ENCODE assay signal across 8 cellular contexts in genomic region chr9:128689820-128690683, GRCh38. TPM values are rescaled to one million over a fixed set of nuclear protein-coding genes. Genes with fewer than 3 reads are reported as not detected.
DNase-seq lines count a peak whose midpoint lies in the region; ATAC-seq and TF ChIP-seq lines count a peak whose summit lies in the region.

No MANE protein-coding gene starts in this region.

- TF ChIP-seq CTCF in CD14-positive monocyte (IDR thresholded peaks at IDR 0.05) (no peak), HEK293 (tag by site-specific recombination; IDR thresholded peaks at IDR 0.05) (no peak), Peyer's patch (IDR thresholded peaks at IDR 0.05) (no peak), heart right ventricle (IDR thresholded peaks at IDR 0.05) (no peak)

- H3K27ac ChIP-seq in HEK293 (ENCODE audit: extremely low read depth, low read depth, low read length) (peak overlapping the region; percentile 80), Peyer's patch (peak overlapping the region; percentile 73 to 97 (median 78)), heart right ventricle (peak overlapping the region in 9 of 10 donors; percentile 36 to 96 (median 74))

- peaks cover 38 to 40% of the 10 kb centered on the region in 2 donors for H3K36me3 Mint-ChIP-seq in CD14-positive monocyte
- H3K36me3 Mint-ChIP-seq in activated naive CD4-positive, alpha-beta T cell treated with anti-CD3 and anti-CD28 coated beads, Interleukin-2, amount 50 U/mL, for 24 hours = peaks cover 22% of the 10 kb centered on the region

- TF ChIP-seq POLR2A in Peyer's patch (IDR thresholded peaks at IDR 0.05) = no peak

- H3K4me1 Mint-ChIP-seq in CD14-positive monocyte = peaks cover 49% of the 10 kb centered on the region
- H3K4me1 Mint-ChIP-seq in activated naive CD4-positive, alpha-beta T cell treated with anti-CD3 and anti-CD28 coated beads, Interleukin-2, amount 50 U/mL, for 24 hours = peaks cover 54% of the 10 kb centered on the region

- H3K4me3 Mint-ChIP-seq in CD14-positive monocyte = peak overlapping the region; percentile 88 to 98
- peak overlapping the region; percentile 98 for H3K4me3 Mint-ChIP-seq in activated naive CD4-positive, alpha-beta T cell treated with anti-CD3 and anti-CD28 coated beads, Interleukin-2, amount 50 U/mL, for 24 hours

- ATAC-seq in heart right ventricle (peak in 1 of 8 donors; percentile 1), HG03460 (IDR thresholded peaks at IDR 0.05; ENCODE audit: unreplicated experiment) (no peak)

- peaks cover 16 to 47% of the 10 kb centered on the region in 2 experiments for H3K36me3 ChIP-seq in HEK293 (ENCODE audit: control insufficient read depth in 2 of 2, insufficient read depth in 1 of 2, low read length in 2 of 2)
- H3K36me3 ChIP-seq in Peyer's patch = peaks cover 0 to 35% (median 0%) of the 10 kb centered on the region in 3 donors
- peaks cover 0 to 42% (median 33%) of the 10 kb centered on the region in 9 donors for H3K36me3 ChIP-seq in heart right ventricle

- peaks cover 0 to 6% (median 4%) of the 10 kb centered on the region in 7 donors for H3K9me3 Mint-ChIP-seq in CD14-positive monocyte
- H3K9me3 Mint-ChIP-seq in activated naive CD4-positive, alpha-beta T cell treated with anti-CD3 and anti-CD28 coated beads, Interleukin-2, amount 50 U/mL, for 24 hours = no peaks in the 10 kb centered on the region

- CTCF ChIA-PET in HEK293 (lab: Yijun Ruan, JAX) = interaction anchor here (0.6 to 4.5 kb wide), 5 partner anchors 12 to 342 kb away, joined by 3 to 37 read pairs (median 3); partner anchors contain the start of gene PKN3

- POLR2A ChIA-PET in HEK293 (lab: Yijun Ruan, JAX) = interaction anchor here (0.5 to 4.6 kb wide), 17 partner anchors 7 to 714 kb away, joined by 3 to 26 read pairs (median 5); partner anchors contain the start of genes DYNC2I2, PKN3 and ZDHHC12

- DNase-seq in CD14-positive monocyte (ENCODE audit: low spot score) (no peak), Peyer's patch (peak in 2 of 3 donors; percentile 54 to 71), heart right ventricle (peak; percentile 36 to 52), pons (ENCODE audit: low spot score) (peak; percentile 40), middle frontal gyrus (ENCODE audit: extremely low spot score, low spot score) (no peak)

- peak overlapping the region; percentile 85 for H3K4me3 ChIP-seq in HEK293 (ENCODE audit: low read depth, low read length)
- peak overlapping the region; percentile 64 to 99 (median 96) for H3K4me3 ChIP-seq in Peyer's patch
- H3K4me3 ChIP-seq in heart right ventricle = peak overlapping the region; percentile 47 to 91 (median 75)

- H3K4me1 ChIP-seq in HEK293 (ENCODE audit: control insufficient read depth, insufficient read depth, low read length) (no peaks in the 10 kb centered on the region), Peyer's patch (peaks cover 0 to 44% (median 20%) of the 10 kb centered on the region in 4 donors), heart right ventricle (peaks cover 5 to 50% (median 23%) of the 10 kb centered on the region in 9 donors)

- no peaks in the 10 kb centered on the region for H3K9me3 ChIP-seq in HEK293 (ENCODE audit: control insufficient read depth, insufficient read depth, low read depth, low read length)
- H3K9me3 ChIP-seq in Peyer's patch = no peaks in the 10 kb centered on the region
- H3K9me3 ChIP-seq in heart right ventricle = no peaks in the 10 kb centered on the region

- H3K27ac Mint-ChIP-seq in CD14-positive monocyte = peak overlapping the region in 6 of 7 donors; percentile 28 to 95 (median 64)
- peak overlapping the region; percentile 100 for H3K27ac Mint-ChIP-seq in activated naive CD4-positive, alpha-beta T cell treated with anti-CD3 and anti-CD28 coated beads, Interleukin-2, amount 50 U/mL, for 24 hours

- H3K27me3 ChIP-seq in Peyer's patch (no peaks in the 10 kb centered on the region), heart right ventricle (no peaks in the 10 kb centered on the region)

- 1 to 2% methylated on average over 41 to 79 of the region's 83 CpGs for WGBS in heart right ventricle, 2 donors

- intact Hi-C loops in CD14-positive monocyte (cut with micrococcal nuclease) = loop anchor here in 1 of 2 donors (2.0 kb wide), 1 partner anchor 35 kb away; no protein-coding TSS in a partner anchor
- intact Hi-C loops in heart right ventricle (cut with DNase I) = loop anchor here in 6 of 10 donors (2.0 to 10.0 kb wide), 5 partner anchors 33 to 937 kb away; partner anchors contain the start of genes DYNC2I2 (in 2 of the 6), DOLK (in 1 of the 6), NTMT1 (in 1 of the 6) and NUP188 (in 1 of the 6)

- H3K27me3 Mint-ChIP-seq in CD14-positive monocyte (ENCODE audit: low read depth in 3 of 3) = peaks cover 0 to 2% (median 0%) of the 10 kb centered on the region in 3 donors
- no peaks in the 10 kb centered on the region for H3K27me3 Mint-ChIP-seq in activated naive CD4-positive, alpha-beta T cell treated with anti-CD3 and anti-CD28 coated beads, Interleukin-2, amount 50 U/mL, for 24 hours

TF ChIP-seq in HEK293, 187 proteins besides CTCF, POLR2A, EP300 and RAD21 (continues in another document):
- 0 out of 2 replicates have a peak, but pooled peaks have one; percentile 40 for TF ChIP-seq ZNF335 (tag by site-specific recombination; conservative IDR thresholded peaks at IDR 0.05)
- no peak for TF ChIP-seq ZNF704 (tag by site-specific recombination; IDR thresholded peaks at IDR 0.05)
- no peak for TF ChIP-seq ZNF558 (tag by site-specific recombination; IDR thresholded peaks at IDR 0.05)
- TF ChIP-seq ZNF121 (tag by site-specific recombination; IDR thresholded peaks at IDR 0.05) = no peak
- no peak for TF ChIP-seq TCF7L2 (IDR thresholded peaks at IDR 0.05; ENCODE audit: borderline replicate concordance, low read depth, low read length)
- no peak for TF ChIP-seq ZNF280C (tag by site-specific recombination; IDR thresholded peaks at IDR 0.05)
- TF ChIP-seq ZNF600 (tag by site-specific recombination; IDR thresholded peaks at IDR 0.05) = peak; percentile 71; the same call in 1 of the 2 replicates
- TF ChIP-seq ZNF513 (tag by site-specific recombination; IDR thresholded peaks at IDR 0.05) = 0 out of 2 replicates have a peak, but pooled peaks have one; percentile 3
- peak; percentile 77 for TF ChIP-seq KLF9 (tag by site-specific recombination; IDR thresholded peaks at IDR 0.05; ENCODE audit: low read depth)
- TF ChIP-seq ZNF660 (tag by site-specific recombination; IDR thresholded peaks at IDR 0.05) = 0 out of 2 replicates have a peak, but pooled peaks have one; percentile 38

RNA-seq across cellular contexts. Expression of gene SET, which starts 1.0 kb away (rescaled TPM):
- 100 to 1,000 TPM; 114 to 124 TPM for polyA plus RNA-seq in CD14-positive monocyte
- 100 to 1,000 TPM in 1 of 4 donors, 10 to 100 TPM in 3; 72.3 to 148 (median 83.9) TPM for total RNA-seq in Peyer's patch
- 100 to 1,000 TPM; 183 to 228 (median 202) TPM for total RNA-seq in heart right ventricle
- polyA plus RNA-seq in heart right ventricle = 100 to 1,000 TPM in 1 of 2 donors, 10 to 100 TPM in 1; 87.0 to 138 TPM

RNA-seq across cellular contexts. Expression of gene PKN3, which starts 12.3 kb away (rescaled TPM):
- under 1 TPM; 0.11 to 0.27 TPM for polyA plus RNA-seq in CD14-positive monocyte
- total RNA-seq in Peyer's patch = 10 to 100 TPM in 1 of 4 donors, 1 to 10 TPM in 3; 5.6 to 15.7 (median 9.3) TPM
- total RNA-seq in heart right ventricle = 1 to 10 TPM; 3.7 to 8.9 (median 4.7) TPM
- polyA plus RNA-seq in heart right ventricle = 10 to 100 TPM; 10.6 to 12.7 TPM

RNA-seq across cellular contexts. Expression of gene DYNC2I2, which starts 33.4 kb away (rescaled TPM):
- polyA plus RNA-seq in CD14-positive monocyte (1 to 10 TPM; 1.5 to 1.9 TPM), heart right ventricle (10 to 100 TPM; 60.1 to 83.2 TPM)
- total RNA-seq in Peyer's patch (100 to 1,000 TPM in 1 of 4 donors, 10 to 100 TPM in 3; 71.9 to 103 (median 95.8) TPM), heart right ventricle (10 to 100 TPM; 22.1 to 44.8 (median 30.1) TPM)

RNA-seq across cellular contexts. Expression of gene ZDHHC12, which starts 33.9 kb away (rescaled TPM):
- polyA plus RNA-seq in CD14-positive monocyte = 10 to 100 TPM; 68.4 to 72.7 TPM
- 100 to 1,000 TPM in 3 of 4 donors, 10 to 100 TPM in 1; 21.5 to 177 (median 138) TPM for total RNA-seq in Peyer's patch
- total RNA-seq in heart right ventricle = 10 to 100 TPM in 2 of 10 donors, 1 to 10 TPM in 8; 4.1 to 22.5 (median 6.0) TPM
- 10 to 100 TPM; 15.2 to 36.6 TPM for polyA plus RNA-seq in heart right ventricle

Comparison
In these comparisons a context has a peak if more than half of its experiments do, and no peak if none do; other contexts are left out.
1. DNase-seq: peak in Peyer's patch (2 of 3), heart right ventricle (2 of 2) and pons (single experiment); none in CD14-positive monocyte (single experiment) and middle frontal gyrus (single experiment).
2. Peak in every context shown above with its lines, with median percentiles within 50 percentile points of each other: H3K27ac ChIP-seq and H3K4me3 ChIP-seq.